8 cellular contexts compared by ENCODE assay signal in genomic region chrX:71095555-71095970, GRCh38. TPM values are rescaled to one million over a fixed set of nuclear protein-coding genes. Genes with fewer than 3 reads are reported as not detected.
DNase-seq lines count a peak whose midpoint lies in the region; ATAC-seq and TF ChIP-seq lines count a peak whose summit lies in the region.

Gene FOXO4, plus strand, starts transcription at chrX:71095851. Its CDS starts 678 bp downstream, at chrX:71096529.

- no peaks in the 10 kb centered on the region for H3K27me3 ChIP-seq in layer of hippocampus (ENCODE audit: control insufficient read depth, insufficient read depth, low read length)

- TF ChIP-seq CTCF in AG09309 (IDR thresholded peaks at IDR 0.05; ENCODE audit: control insufficient read depth, insufficient read depth, low read depth, low read length, missing control alignments), result no peak

- ATAC-seq in GM19035 (IDR thresholded peaks at IDR 0.05; ENCODE audit: unreplicated experiment) (peak; percentile 94), HG03378 (IDR thresholded peaks at IDR 0.05; ENCODE audit: unreplicated experiment) (peak; percentile 74)

- peak within 1 kb of the TSS; percentile 42 for H3K4me3 ChIP-seq in AG09309 (ENCODE audit: control insufficient read depth, low read depth, low read length)

- peak within 1 kb of the TSS; percentile 55 for H3K27ac ChIP-seq in layer of hippocampus (ENCODE audit: low read depth, low read length)

- DNase-seq in AG09309 (ENCODE audit: low read depth), result peak; percentile 27
- peak; percentile 80 for DNase-seq in NCI-H460 (ENCODE audit: extremely low read depth, low read depth)
- DNase-seq in activated CD4-positive, alpha-beta T cell treated with anti-CD3 and anti-CD28 coated beads for 1 hour, result peak; percentile 80
- DNase-seq in cerebellum (ENCODE audit: low spot score), result peak; percentile 91
- DNase-seq in stimulated activated CD4-positive, alpha-beta T cell treated with anti-CD3 and anti-CD28 coated beads, Interleukin-1b, Interleukin-23, amount 100 ng/mL, for 24 hours (ENCODE audit: low read depth in 4 of 4, low spot score in 1 of 4), result peak; percentile 60 to 81 (median 74)

RNA-seq across cellular contexts. Expression of gene FOXO4, which starts in this region (rescaled TPM):
- total RNA-seq in NCI-H460 (2014; rRNA removed; shearing (Covaris generic)), result 3.7 and 4.1 TPM in 2 replicates
- polyA plus RNA-seq in NCI-H460 (2014; cell fraction: nucleus; rRNA removed), result 2.1 and 2.8 TPM in 2 replicates
- total RNA-seq in cerebellum, result 6.1 TPM

Comparison
In these comparisons a context has a peak if more than half of its experiments do, and no peak if none do; other contexts are left out.
1. Peak in every context shown above with its lines: DNase-seq, ATAC-seq, H3K4me3 ChIP-seq and H3K27ac ChIP-seq.
2. DNase-seq: peak in every context shown above with its lines; median percentile 91 in cerebellum; 80 in NCI-H460; 80 in activated CD4-positive, alpha-beta T cell treated with anti-CD3 and anti-CD28 coated beads for 1 hour; 74 in stimulated activated CD4-positive, alpha-beta T cell treated with anti-CD3 and anti-CD28 coated beads, Interleukin-1b, Interleukin-23, amount 100 ng/mL, for 24 hours; 27 in AG09309.